In the genomic region with DNA sequence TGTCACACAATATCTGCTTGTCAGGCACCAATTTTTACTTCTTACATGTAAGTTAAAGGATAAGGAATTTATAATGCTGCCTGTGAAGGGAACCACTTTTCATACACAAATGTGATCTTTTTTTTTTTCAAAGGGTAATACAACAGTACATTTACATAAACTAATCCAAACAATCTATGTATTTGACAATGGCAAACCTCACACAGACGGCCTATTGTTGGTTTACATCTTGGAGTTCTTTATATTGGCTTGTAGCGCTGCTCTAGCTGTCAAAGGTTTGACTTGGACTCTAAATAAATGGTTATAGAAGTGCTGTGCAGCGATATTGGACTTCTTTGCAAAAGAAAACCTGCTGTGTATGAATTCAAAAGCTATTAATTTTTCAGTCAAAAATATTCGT, we compare ENCODE assay signal across 27 cellular contexts.
A peak's percentile ranks its signal among the peaks of the same experiment; 100 is the strongest.
DNase-seq lines count a peak whose midpoint lies in the region; ATAC-seq and TF ChIP-seq lines count a peak whose summit lies in the region.
"Had no signal": no experiment of that assay in that cellular context is flagged by ENCODE, and none has a peak within 500 bp of the region (broad histone marks: within the 10 kb centered on the region; RNA-seq: fewer than 3 reads in every experiment).

No MANE protein-coding gene starts in this region.

- H3K27ac ChIP-seq in esophagus squamous epithelium (peak overlapping the region in 3 of 4 donors; percentile 50 to 94 (median 87)), prostate gland (peak overlapping the region; percentile 90 to 92), testis (no peak overlapping the region), Karpas-422 (ENCODE audit: low read length) (no peak overlapping the region)
- H3K27ac ChIP-seq: BLaER1 treated with 17β-estradiol and CSF1 and Interleukin-3, amounts not matched to agents 10 nM and 100 nM; hepatocyte; left lung; SJCRH30 had no signal

- TF ChIP-seq POLR2A in esophagus squamous epithelium (IDR thresholded peaks at IDR 0.05) (no peak), prostate gland (IDR thresholded peaks at IDR 0.05) (no peak), testis (IDR thresholded peaks at IDR 0.05) (no peak)

- no peak for TF ChIP-seq CTCF in esophagus squamous epithelium (IDR thresholded peaks at IDR 0.05)
- TF ChIP-seq CTCF in prostate gland (IDR thresholded peaks at IDR 0.05), result no peak
- TF ChIP-seq CTCF in testis (IDR thresholded peaks at IDR 0.05), result no peak

- H2AFZ ChIP-seq in Karpas-422 (ENCODE audit: low read length), result no peak overlapping the region
- H2AFZ ChIP-seq: hepatocyte had no signal

- H3K9ac ChIP-seq in Karpas-422 (ENCODE audit: low read length), result no peak overlapping the region
- H3K9ac ChIP-seq: BLaER1 treated with 17β-estradiol and CSF1 and Interleukin-3, amounts not matched to agents 10 nM and 100 nM had no signal

- peaks cover 41% of the 10 kb centered on the region for H3K79me2 ChIP-seq in Karpas-422 (ENCODE audit: low read length)

- no peak overlapping the region for H3K4me2 ChIP-seq in Karpas-422 (ENCODE audit: low read depth, low read length, poor library complexity, severe bottlenecking)
- H3K4me2 ChIP-seq: BLaER1 treated with 17β-estradiol and CSF1 and Interleukin-3, amounts not matched to agents 10 nM and 100 nM; hepatocyte had no signal

- H3K27ac Mint-ChIP-seq in stimulated activated naive CD8-positive, alpha-beta T cell treated with anti-CD3 and anti-CD28 coated beads, Interleukin-15, Interleukin-2, amounts not matched to agents 100 ng/mL and 50 ng/mL, for 24 hours, result peak overlapping the region; percentile 38
- H3K27ac Mint-ChIP-seq in stimulated activated naive CD8-positive, alpha-beta T cell treated with anti-CD3 and anti-CD28 coated beads, Interleukin-15, amount 100 ng/mL, for 72 hours, result peak overlapping the region in 1 of 2 donors; percentile 30
- H3K27ac Mint-ChIP-seq: dendritic cell treated with granulocyte-macrophage colony-stimulating factor and Interleukin-4, amounts not matched to agents 40 ng/mL and 50 ng/mL, for 4 days had no signal

- H3K9me3 Mint-ChIP-seq in stimulated activated naive CD8-positive, alpha-beta T cell treated with anti-CD3 and anti-CD28 coated beads, Interleukin-15, Interleukin-2, amounts not matched to agents 100 ng/mL and 50 ng/mL, for 24 hours, result no peaks in the 10 kb centered on the region
- peaks cover 0 to 4% of the 10 kb centered on the region in 2 donors for H3K9me3 Mint-ChIP-seq in stimulated activated naive CD8-positive, alpha-beta T cell treated with anti-CD3 and anti-CD28 coated beads, Interleukin-15, amount 100 ng/mL, for 72 hours
- H3K9me3 Mint-ChIP-seq: dendritic cell treated with granulocyte-macrophage colony-stimulating factor and Interleukin-4, amounts not matched to agents 40 ng/mL and 50 ng/mL, for 4 days; immature natural killer cell; neural crest cell had no signal

- peaks cover 76% of the 10 kb centered on the region for H3K4me1 Mint-ChIP-seq in stimulated activated naive CD8-positive, alpha-beta T cell treated with anti-CD3 and anti-CD28 coated beads, Interleukin-15, Interleukin-2, amounts not matched to agents 100 ng/mL and 50 ng/mL, for 24 hours (ENCODE audit: low read depth)
- H3K4me1 Mint-ChIP-seq in stimulated activated naive CD8-positive, alpha-beta T cell treated with anti-CD3 and anti-CD28 coated beads, Interleukin-15, amount 100 ng/mL, for 72 hours, result peaks cover 89% of the 10 kb centered on the region

- peaks cover 0 to 45% (median 0%) of the 10 kb centered on the region in 3 donors for H3K36me3 ChIP-seq in esophagus squamous epithelium
- no peaks in the 10 kb centered on the region for H3K36me3 ChIP-seq in prostate gland
- H3K36me3 ChIP-seq in testis (ENCODE audit: low read depth, missing control alignments), result no peaks in the 10 kb centered on the region
- H3K36me3 ChIP-seq in Karpas-422 (ENCODE audit: insufficient read depth, low read length), result peaks cover 55% of the 10 kb centered on the region
- H3K36me3 ChIP-seq: uterus had no signal

- H4K20me1 ChIP-seq in Karpas-422 (ENCODE audit: insufficient read depth, low read depth, low read length), result no peaks in the 10 kb centered on the region
- H4K20me1 ChIP-seq: BLaER1 treated with 17β-estradiol and CSF1 and Interleukin-3, amounts not matched to agents 10 nM and 100 nM had no signal

- ATAC-seq in stimulated activated naive CD8-positive, alpha-beta T cell treated with anti-CD3 and anti-CD28 coated beads, Interleukin-15, amount 100 ng/mL, for 72 hours, result no peak
- ATAC-seq in GM18517 (IDR thresholded peaks at IDR 0.05; ENCODE audit: unreplicated experiment), result no peak
- ATAC-seq: activated CD4-positive, alpha-beta T cell treated with anti-CD3 and anti-CD28 coated beads for 36 hours; left lung; mucosa of descending colon; stimulated activated naive CD8-positive, alpha-beta T cell treated with anti-CD3 and anti-CD28 coated beads, Interleukin-15, Interleukin-2, amounts not matched to agents 100 U/mL and 50 U/mL, for 24 hours had no signal

- DNase-seq in stimulated activated naive CD8-positive, alpha-beta T cell treated with anti-CD3 and anti-CD28 coated beads, Interleukin-15, amount 100 ng/mL, for 72 hours, result no peak
- no peak for DNase-seq in esophagus squamous epithelium (lab: John Stamatoyannopoulos, UW)
- no peak for DNase-seq in prostate gland (ENCODE audit: low spot score)
- no peak for DNase-seq in testis
- DNase-seq in central memory CD4-positive, alpha-beta T cell, result no peak
- DNase-seq in Karpas-422, result no peak
- DNase-seq: ACHN; activated CD4-positive, alpha-beta T cell treated with anti-CD3 and anti-CD28 coated beads for 36 hours; EL; immature natural killer cell; left lung; mucosa of descending colon; NCI-H1092 treated with DMSO at 0.1 percent for 48 hours; NCI-H2029 treated with DMSO at 0.1 percent for 48 hours; NCI-H446 treated with DMSO at 0.1 percent for 48 hours; NK-92 treated with Interleukin-12 subunit alpha and Interleukin-12 subunit beta, amount 100 ng/mL, for 24 hours; SJCRH30; small intestine; stimulated activated CD4-positive, alpha-beta T cell treated with anti-CD3 and anti-CD28 coated beads, Interleukin-4, amount 100 ng/mL, for 1 hour; stimulated activated naive CD8-positive, alpha-beta T cell treated with anti-CD3 and anti-CD28 coated beads, Interleukin-15, Interleukin-2, amounts not matched to agents 100 U/mL and 50 U/mL, for 24 hours; uterus had no signal

- H3K4me1 ChIP-seq in esophagus squamous epithelium (peaks cover 21 to 77% (median 46%) of the 10 kb centered on the region in 3 donors), prostate gland (replicated peaks) (peaks cover 34% of the 10 kb centered on the region), testis (peaks cover 2% of the 10 kb centered on the region), Karpas-422 (ENCODE audit: low read length) (no peaks in the 10 kb centered on the region)
- H3K4me1 ChIP-seq: SJCRH30 had no signal

- no peaks in the 10 kb centered on the region for H3K27me3 ChIP-seq in esophagus squamous epithelium
- no peaks in the 10 kb centered on the region for H3K27me3 ChIP-seq in prostate gland (replicated peaks; ENCODE audit: insufficient read depth)
- no peaks in the 10 kb centered on the region for H3K27me3 ChIP-seq in testis
- H3K27me3 ChIP-seq in Karpas-422 (ENCODE audit: low read length), result no peaks in the 10 kb centered on the region
- H3K27me3 ChIP-seq: BLaER1 treated with 17β-estradiol and CSF1 and Interleukin-3, amounts not matched to agents 10 nM and 100 nM; hepatocyte; left lung; SJCRH30; uterus had no signal

- H3K4me3 Mint-ChIP-seq in stimulated activated naive CD8-positive, alpha-beta T cell treated with anti-CD3 and anti-CD28 coated beads, Interleukin-15, Interleukin-2, amounts not matched to agents 100 ng/mL and 50 ng/mL, for 24 hours, result no peak overlapping the region
- no peak overlapping the region for H3K4me3 Mint-ChIP-seq in stimulated activated naive CD8-positive, alpha-beta T cell treated with anti-CD3 and anti-CD28 coated beads, Interleukin-15, amount 100 ng/mL, for 72 hours
- H3K4me3 Mint-ChIP-seq: activated CD4-positive, alpha-beta T cell treated with anti-CD3 and anti-CD28 coated beads for 36 hours; dendritic cell treated with granulocyte-macrophage colony-stimulating factor and Interleukin-4, amounts not matched to agents 40 ng/mL and 50 ng/mL, for 4 days; immature natural killer cell; neural crest cell had no signal

- H3K9me2 ChIP-seq in Karpas-422 (replicated peaks; ENCODE audit: insufficient read depth, low read length), result no peaks in the 10 kb centered on the region

- no peaks in the 10 kb centered on the region for H3K27me3 Mint-ChIP-seq in stimulated activated naive CD8-positive, alpha-beta T cell treated with anti-CD3 and anti-CD28 coated beads, Interleukin-15, Interleukin-2, amounts not matched to agents 100 ng/mL and 50 ng/mL, for 24 hours
- no peaks in the 10 kb centered on the region for H3K27me3 Mint-ChIP-seq in stimulated activated naive CD8-positive, alpha-beta T cell treated with anti-CD3 and anti-CD28 coated beads, Interleukin-15, amount 100 ng/mL, for 72 hours
- H3K27me3 Mint-ChIP-seq: activated CD4-positive, alpha-beta T cell treated with anti-CD3 and anti-CD28 coated beads for 36 hours; dendritic cell treated with granulocyte-macrophage colony-stimulating factor and Interleukin-4, amounts not matched to agents 40 ng/mL and 50 ng/mL, for 4 days had no signal

- 63 to 71% methylated on average over 4 of the region's 4 CpGs for WGBS in esophagus squamous epithelium, 2 donors
- WGBS in prostate gland, result 53% methylated on average over 4 of the region's 4 CpGs
- WGBS in testis, 2 donors, result 92 to 97% methylated on average over 4 of the region's 4 CpGs

- H3K4me3 ChIP-seq in esophagus squamous epithelium, result no peak overlapping the region
- H3K4me3 ChIP-seq in prostate gland, result no peak overlapping the region
- no peak overlapping the region for H3K4me3 ChIP-seq in testis
- no peak overlapping the region for H3K4me3 ChIP-seq in Karpas-422 (ENCODE audit: low read length)
- H3K4me3 ChIP-seq: BLaER1 treated with 17β-estradiol and CSF1 and Interleukin-3, amounts not matched to agents 10 nM and 100 nM; hepatocyte; left lung; mucosa of descending colon; SJCRH30; uterus had no signal

- intact Hi-C loops in esophagus squamous epithelium (cut with DNase I), result no loop called here
- intact Hi-C loops in prostate gland (cut with DNase I), result no loop called here
- intact Hi-C loops in testis (cut with DNase I; ENCODE audit: low total_unique reads), result no loop called here

- no peaks in the 10 kb centered on the region for H3K9me3 ChIP-seq in esophagus squamous epithelium
- H3K9me3 ChIP-seq in prostate gland, result no peaks in the 10 kb centered on the region
- H3K9me3 ChIP-seq in testis, result no peaks in the 10 kb centered on the region
- no peaks in the 10 kb centered on the region for H3K9me3 ChIP-seq in Karpas-422 (ENCODE audit: low read length)
- H3K9me3 ChIP-seq: left lung, mucosa of descending colon, SJCRH30, uterus had no signal

- peaks cover 91% of the 10 kb centered on the region for H3K36me3 Mint-ChIP-seq in stimulated activated naive CD8-positive, alpha-beta T cell treated with anti-CD3 and anti-CD28 coated beads, Interleukin-15, Interleukin-2, amounts not matched to agents 100 ng/mL and 50 ng/mL, for 24 hours (ENCODE audit: low read depth)

Comparison
In these comparisons a context has a peak if more than half of its experiments do, and no peak if none do; other contexts are left out.
1. H3K27ac ChIP-seq: peak in esophagus squamous epithelium (3 of 4) and prostate gland (2 of 2); none in testis (0 of 2) and Karpas-422 (single experiment).